ENCODE assay signal across 24 cellular contexts in the genomic region with DNA sequence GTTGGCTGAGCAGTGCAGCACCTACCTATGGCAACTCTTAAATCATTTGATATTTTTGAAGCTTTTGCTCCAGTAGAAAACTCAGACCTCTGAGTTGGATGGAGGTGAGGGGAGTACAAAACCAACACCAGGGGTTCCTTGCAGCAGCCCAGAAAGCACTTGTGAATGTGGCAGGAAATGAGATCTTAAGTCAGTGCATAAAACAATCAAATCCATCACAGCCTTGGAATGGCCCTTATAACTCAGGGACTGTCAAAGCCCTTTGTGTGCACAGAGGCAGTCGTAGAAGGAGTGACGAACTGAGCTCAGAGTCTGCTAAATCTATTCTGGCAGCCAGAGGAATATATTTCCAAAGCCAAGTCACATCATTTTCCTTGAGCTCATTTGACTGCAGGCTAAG.
"Had no signal": no experiment of that assay in that cellular context is flagged by ENCODE, and none has a peak within 500 bp of the region (broad histone marks: within the 10 kb centered on the region; RNA-seq: fewer than 3 reads in every experiment).

No MANE protein-coding gene starts in this region.

- H3K4me1 ChIP-seq: Peyer's patch, SJSA1 had no signal

- H3K4me3 ChIP-seq: Peyer's patch, SJSA1 had no signal

- H3K27me3 ChIP-seq: Peyer's patch, SJSA1 had no signal

- H3K27ac ChIP-seq: Peyer's patch, RWPE1, SJSA1 had no signal

- H3K36me3 Mint-ChIP-seq: activated CD8-positive, alpha-beta memory T cell treated with anti-CD3 and anti-CD28 coated beads, Interleukin-2, amount 10 ng/mL, durations not matched to agents 7 days and 5 days; activated naive CD4-positive, alpha-beta T cell treated with anti-CD3 and anti-CD28 coated beads, Interleukin-2, amount 50 U/mL, for 72 hours; WTC11 had no signal

- H3K4me3 Mint-ChIP-seq: activated CD8-positive, alpha-beta memory T cell treated with anti-CD3 and anti-CD28 coated beads, Interleukin-2, amount 10 ng/mL, durations not matched to agents 7 days and 5 days; activated T-cell treated with anti-CD3 and anti-CD28 coated beads, Interleukin-2, amount 50 U/mL, for 24 hours; activated T-helper 1 cell treated with anti-CD3 and anti-CD28 coated beads, Interleukin-12 subunit alpha, Interleukin-12 subunit beta, Interleukin-2, Interleukin-4 antibody, amounts not matched to agents 30 ng/mL and 10 ng/mL and 1 ng/mL, durations not matched to agents 14 hours and 24 hours and 36 hours; T-helper 17 cell; WTC11 had no signal

- H3K9me3 ChIP-seq: Peyer's patch, SJSA1 had no signal

- H3K9me3 Mint-ChIP-seq: activated T-cell treated with anti-CD3 and anti-CD28 coated beads, Interleukin-2, amount 50 U/mL, for 24 hours; activated T-helper 1 cell treated with anti-CD3 and anti-CD28 coated beads, Interleukin-12 subunit alpha, Interleukin-12 subunit beta, Interleukin-2, Interleukin-4 antibody, amounts not matched to agents 30 ng/mL and 10 ng/mL and 1 ng/mL, durations not matched to agents 14 hours and 24 hours and 36 hours; WTC11 had no signal

- DNase-seq: activated CD4-positive, alpha-beta T cell treated with anti-CD3 and anti-CD28 coated beads for 48 hours; activated CD4-positive, alpha-beta T cell treated with anti-CD3 and anti-CD28 coated beads, Interleukin-2, amount 50 U/mL, for 48 hours; activated CD4-positive, CD25-positive, alpha-beta regulatory T cell treated with anti-CD3 and anti-CD28 coated beads, Interleukin-2, amount 50 U/mL, for 72 hours; activated CD8-positive, alpha-beta memory T cell treated with anti-CD3 and anti-CD28 coated beads, Interleukin-2, amount 10 ng/mL, durations not matched to agents 7 days and 5 days; activated effector memory CD4-positive, alpha-beta T cell treated with Interleukin-2 at 50 U/mL for 16 hours; activated naive CD4-positive, alpha-beta T cell; activated T-cell treated with anti-CD3 and anti-CD28 coated beads, Interleukin-2, amount 50 U/mL, for 24 hours; caudate nucleus; Kasumi-1; KBM-7; NCI-H1048; NCI-H1694 treated with DMSO at 0.1 percent for 48 hours; NCI-H2029 treated with DMSO at 0.1 percent for 48 hours; NCI-H446; NCI-H524; Peyer's patch; Right ventricle myocardium superior; T-helper 17 cell; T-helper 9 cell had no signal

- H3K27ac Mint-ChIP-seq: activated CD8-positive, alpha-beta memory T cell treated with anti-CD3 and anti-CD28 coated beads, Interleukin-2, amount 10 ng/mL, durations not matched to agents 7 days and 5 days; activated naive CD4-positive, alpha-beta T cell treated with anti-CD3 and anti-CD28 coated beads, Interleukin-2, amount 50 U/mL, for 72 hours; activated T-cell treated with anti-CD3 and anti-CD28 coated beads, Interleukin-2, amount 50 U/mL, for 24 hours; activated T-helper 1 cell treated with anti-CD3 and anti-CD28 coated beads, Interleukin-12 subunit alpha, Interleukin-12 subunit beta, Interleukin-2, Interleukin-4 antibody, amounts not matched to agents 30 ng/mL and 10 ng/mL and 1 ng/mL, durations not matched to agents 14 hours and 24 hours and 36 hours; T-helper 17 cell; WTC11 had no signal

- H3K27me3 Mint-ChIP-seq: activated CD8-positive, alpha-beta memory T cell treated with anti-CD3 and anti-CD28 coated beads, Interleukin-2, amount 10 ng/mL, durations not matched to agents 7 days and 5 days; activated T-cell treated with anti-CD3 and anti-CD28 coated beads, Interleukin-2, amount 50 U/mL, for 24 hours; T-helper 17 cell had no signal

- H3K4me1 Mint-ChIP-seq: activated CD8-positive, alpha-beta memory T cell treated with anti-CD3 and anti-CD28 coated beads, Interleukin-2, amount 10 ng/mL, durations not matched to agents 7 days and 5 days; T-helper 17 cell had no signal

- ATAC-seq: activated CD8-positive, alpha-beta memory T cell treated with anti-CD3 and anti-CD28 coated beads, Interleukin-2, amount 10 ng/mL, durations not matched to agents 7 days and 5 days; activated naive CD4-positive, alpha-beta T cell treated with anti-CD3 and anti-CD28 coated beads, Interleukin-2, amount 50 U/mL, for 72 hours; T-helper 17 cell; WTC11 had no signal

- H3K36me3 ChIP-seq: Peyer's patch, SJSA1 had no signal
